Comparison of ENCODE assay signal across 17 cellular contexts in genomic region chr1:218456449-218456848, GRCh38.
DNase-seq lines count a peak whose midpoint lies in the region; ATAC-seq lines count a peak whose summit lies in the region.
"Had no signal": no experiment of that assay in that cellular context is flagged by ENCODE, and none has a peak within 500 bp of the region (broad histone marks: within the 10 kb centered on the region; RNA-seq: fewer than 3 reads in every experiment).

No MANE protein-coding gene starts in this region.

- peak overlapping the region; percentile 94 for H2AK5ac ChIP-seq in mesenchymal stem cell (ENCODE audit: low read length, severe bottlenecking)

- H3K9ac ChIP-seq in mesenchymal stem cell (ENCODE audit: low read length) = no peak overlapping the region

- no peaks in the 10 kb centered on the region for H3K9me3 Mint-ChIP-seq in stimulated activated effector memory CD8-positive, alpha-beta T cell treated with anti-CD3 and anti-CD28 coated beads, Interleukin-12 subunit alpha, Interleukin-12 subunit beta, amount 100 ng/mL, for 72 hours
- H3K9me3 Mint-ChIP-seq: nephron progenitor cell had no signal

- no peak overlapping the region for H3K18ac ChIP-seq in mesenchymal stem cell (ENCODE audit: low read depth in 1 of 2, low read length in 2 of 2)

- H3K4me2 ChIP-seq in mesenchymal stem cell (ENCODE audit: low read length, poor library complexity, severe bottlenecking) = no peak overlapping the region

- no peak overlapping the region for H3K14ac ChIP-seq in mesenchymal stem cell (ENCODE audit: low read length in 2 of 2)

- no peaks in the 10 kb centered on the region for H3K36me3 ChIP-seq in mesenchymal stem cell (ENCODE audit: control insufficient read depth in 1 of 2, insufficient read depth in 2 of 2, low read depth in 1 of 2, low read length in 2 of 2)
- H3K36me3 ChIP-seq: breast epithelium, Peyer's patch, vagina had no signal

- no peak overlapping the region for H2BK5ac ChIP-seq in mesenchymal stem cell (ENCODE audit: low read depth, low read length, poor library complexity, severe bottlenecking)

- no peak overlapping the region for H2BK15ac ChIP-seq in mesenchymal stem cell (ENCODE audit: low read depth, poor library complexity, severe bottlenecking)

- no peak overlapping the region for H3K4ac ChIP-seq in mesenchymal stem cell (ENCODE audit: low read depth in 1 of 2, low read length in 2 of 2)

- peak; percentile 76 for ATAC-seq in GM18861 (IDR thresholded peaks at IDR 0.05; ENCODE audit: unreplicated experiment)
- ATAC-seq in HG02798 (IDR thresholded peaks at IDR 0.05; ENCODE audit: poor library complexity, unreplicated experiment) = peak; percentile 48
- no peak for ATAC-seq in stimulated activated effector memory CD8-positive, alpha-beta T cell treated with anti-CD3 and anti-CD28 coated beads, Interleukin-12 subunit alpha, Interleukin-12 subunit beta, amount 100 ng/mL, for 72 hours
- ATAC-seq in HG02852 (IDR thresholded peaks at IDR 0.05; ENCODE audit: unreplicated experiment) = no peak
- no peak for ATAC-seq in GM19023 (IDR thresholded peaks at IDR 0.05; ENCODE audit: unreplicated experiment)

- H3K27me3 ChIP-seq in mesenchymal stem cell (ENCODE audit: control insufficient read depth in 1 of 2, insufficient read depth in 1 of 2, low read length in 2 of 2) = no peaks in the 10 kb centered on the region
- H3K27me3 ChIP-seq: breast epithelium, Peyer's patch, vagina had no signal

- peaks cover 13% of the 10 kb centered on the region for H3K4me1 ChIP-seq in mesenchymal stem cell (ENCODE audit: control insufficient read depth, insufficient read depth, low read depth, low read length)
- H3K4me1 ChIP-seq: breast epithelium had no signal

- H3K27ac ChIP-seq in mesenchymal stem cell (ENCODE audit: low read length, poor library complexity, severe bottlenecking) = no peak overlapping the region
- H3K27ac ChIP-seq: breast epithelium, Peyer's patch, vagina had no signal

- no peaks in the 10 kb centered on the region for H3K9me3 ChIP-seq in mesenchymal stem cell (ENCODE audit: control insufficient read depth, low read length)
- H3K9me3 ChIP-seq: breast epithelium, Peyer's patch, vagina had no signal

- DNase-seq in MV-4-11 (lab: John Stamatoyannopoulos, UW) = peak; percentile 82
- no peak for DNase-seq in mesenchymal stem cell
- DNase-seq in stimulated activated effector memory CD8-positive, alpha-beta T cell treated with anti-CD3 and anti-CD28 coated beads, Interleukin-12 subunit alpha, Interleukin-12 subunit beta, amount 100 ng/mL, for 72 hours (ENCODE audit: low spot score in 2 of 2) = no peak
- DNase-seq: dermis blood vessel endothelial cell, foreskin fibroblast, hippocampal formation, NCI-H1048, NCI-H2171, NCI-H69, nephron progenitor cell, Peyer's patch had no signal

- H3K4me3 Mint-ChIP-seq in stimulated activated effector memory CD8-positive, alpha-beta T cell treated with anti-CD3 and anti-CD28 coated beads, Interleukin-12 subunit alpha, Interleukin-12 subunit beta, amount 100 ng/mL, for 72 hours = no peak overlapping the region
- H3K4me3 Mint-ChIP-seq: nephron progenitor cell had no signal

- H2BK120ac ChIP-seq in mesenchymal stem cell (ENCODE audit: low read depth, low read length) = no peak overlapping the region

- no peak overlapping the region for H3K4me3 ChIP-seq in mesenchymal stem cell (ENCODE audit: insufficient read depth in 1 of 2, low read depth in 1 of 2, low read length in 2 of 2)
- H3K4me3 ChIP-seq: breast epithelium, Peyer's patch, vagina had no signal

- no peaks in the 10 kb centered on the region for H3K4me1 Mint-ChIP-seq in stimulated activated effector memory CD8-positive, alpha-beta T cell treated with anti-CD3 and anti-CD28 coated beads, Interleukin-12 subunit alpha, Interleukin-12 subunit beta, amount 100 ng/mL, for 72 hours

- H2BK12ac ChIP-seq in mesenchymal stem cell (ENCODE audit: low read length in 2 of 2) = no peak overlapping the region

- H2AFZ ChIP-seq in mesenchymal stem cell (ENCODE audit: low read depth, low read length) = no peak overlapping the region

- no peaks in the 10 kb centered on the region for H3K79me1 ChIP-seq in mesenchymal stem cell (replicated peaks; ENCODE audit: low read length, poor library complexity, severe bottlenecking)

- no peak overlapping the region for H4K8ac ChIP-seq in mesenchymal stem cell (ENCODE audit: low read length)

- H3K23ac ChIP-seq in mesenchymal stem cell (ENCODE audit: low read length in 2 of 2) = no peak overlapping the region

- WGBS in mesenchymal stem cell = 100% methylated on average over 1 of the region's 3 CpGs

- no peak overlapping the region for H4K91ac ChIP-seq in mesenchymal stem cell (ENCODE audit: low read length)

- H3K36me3 Mint-ChIP-seq in stimulated activated effector memory CD8-positive, alpha-beta T cell treated with anti-CD3 and anti-CD28 coated beads, Interleukin-12 subunit alpha, Interleukin-12 subunit beta, amount 100 ng/mL, for 72 hours = no peaks in the 10 kb centered on the region

- H3K27ac Mint-ChIP-seq in stimulated activated effector memory CD8-positive, alpha-beta T cell treated with anti-CD3 and anti-CD28 coated beads, Interleukin-12 subunit alpha, Interleukin-12 subunit beta, amount 100 ng/mL, for 72 hours = no peak overlapping the region
- H3K27ac Mint-ChIP-seq: nephron progenitor cell had no signal

Comparison
In these comparisons a context has a peak if more than half of its experiments do, and no peak if none do; other contexts are left out.
1. ATAC-seq: peak in GM18861 (single experiment) and HG02798 (single experiment); none in stimulated activated effector memory CD8-positive, alpha-beta T cell treated with anti-CD3 and anti-CD28 coated beads, Interleukin-12 subunit alpha, Interleukin-12 subunit beta, amount 100 ng/mL, for 72 hours (single experiment), HG02852 (single experiment) and GM19023 (single experiment).